Comparison of ENCODE assay signal across 20 cellular contexts in the genomic region with DNA sequence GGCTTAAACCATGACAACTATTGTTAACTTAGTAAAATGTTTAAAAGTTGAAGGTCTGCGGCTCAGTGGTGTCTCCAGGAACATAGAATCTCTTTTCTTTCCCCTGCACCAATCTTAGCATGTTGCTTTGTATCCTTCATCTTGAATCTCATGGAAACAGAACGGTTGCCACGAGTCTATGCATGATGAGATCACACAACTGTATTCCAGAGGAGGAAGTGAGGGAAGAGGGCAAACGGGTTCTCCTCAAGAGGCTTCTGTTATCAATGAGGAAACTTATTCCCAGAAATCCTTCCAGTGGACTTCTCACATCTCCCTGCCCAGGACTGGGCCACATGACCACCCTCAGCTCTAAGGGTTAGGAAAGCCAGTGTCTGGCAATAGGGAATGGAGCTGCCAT. TPM values are rescaled to one million over a fixed set of nuclear protein-coding genes. Genes with fewer than 3 reads are reported as not detected.
DNase-seq lines count a peak whose midpoint lies in the region; ATAC-seq, FAIRE-seq and TF ChIP-seq lines count a peak whose summit lies in the region.
"Had no signal": no experiment of that assay in that cellular context is flagged by ENCODE, and none has a peak within 500 bp of the region (broad histone marks: within the 10 kb centered on the region; RNA-seq: fewer than 3 reads in every experiment).

No MANE protein-coding gene starts in this region.

- no peaks in the 10 kb centered on the region; the same call in 2 of the 3 replicates for H3K9me3 Mint-ChIP-seq in GM23338
- peaks cover 6% of the 10 kb centered on the region for H3K9me3 Mint-ChIP-seq in activated CD8-positive, alpha-beta T cell treated with anti-CD3 and anti-CD28 coated beads for 36 hours
- H3K9me3 Mint-ChIP-seq: CD8-positive, alpha-beta T cell had no signal

- in situ Hi-C loops in K562 (cut with MboI), result no loop called here

- POLR2A ChIA-PET in K562 (lab: Yijun Ruan, JAX), result interaction anchor here (0.7 to 0.9 kb wide), 2 partner anchors 9 to 1264 kb away, joined by 4 read pairs; no protein-coding TSS in a partner anchor
- POLR2A ChIA-PET in activated CD8-positive, alpha-beta T cell treated with anti-CD3 and anti-CD28 coated beads for 36 hours (lab: Charles Lee), result interaction anchor here (0.5 kb wide), 1 partner anchor 590 kb away, joined by 3 read pairs; no protein-coding TSS in a partner anchor

- no peak overlapping the region for H2BK12ac ChIP-seq in mesenchymal stem cell (ENCODE audit: low read length in 2 of 2)

- H4K8ac ChIP-seq in mesenchymal stem cell (ENCODE audit: low read length), result no peak overlapping the region

- no peaks in the 10 kb centered on the region for H3K36me3 Mint-ChIP-seq in GM23338 (ENCODE audit: low read depth)
- peaks cover 5% of the 10 kb centered on the region for H3K36me3 Mint-ChIP-seq in activated CD8-positive, alpha-beta T cell treated with anti-CD3 and anti-CD28 coated beads for 36 hours (ENCODE audit: low read depth)

- H3K4me1 ChIP-seq in GM23338 (ENCODE audit: insufficient read depth) (peaks cover 35% of the 10 kb centered on the region), K562 (replicated peaks in 1 of 2; ENCODE audit: control insufficient read depth in 2 of 2, insufficient read depth in 2 of 2, low read length in 2 of 2) (peaks cover 0 to 4% of the 10 kb centered on the region in 2 experiments; a peak in 2 of 5 replicates), mesenchymal stem cell (ENCODE audit: control insufficient read depth, insufficient read depth, low read depth, low read length) (no peaks in the 10 kb centered on the region)

- H3K14ac ChIP-seq in mesenchymal stem cell (ENCODE audit: low read length in 2 of 2), result no peak overlapping the region

- no peak for TF ChIP-seq RAD21 in K562 (CRISPR knock-in tag; conservative IDR thresholded peaks at IDR 0.05 in 1 of 2, IDR thresholded peaks at IDR 0.05 in 1 of 2)
- no peak for TF ChIP-seq RAD21 in neural cell (conservative IDR thresholded peaks at IDR 0.05)

- no TSS peak for BruUV-seq in K562 (replicated peaks; lab: Mats Ljungman, UMichigan)

- no peaks in the 10 kb centered on the region for H3K36me3 ChIP-seq in GM23338 (ENCODE audit: insufficient read depth)
- H3K36me3 ChIP-seq in K562 (ENCODE audit: control insufficient read depth, insufficient read depth, low read length), result no peaks in the 10 kb centered on the region
- H3K36me3 ChIP-seq in neural cell (ENCODE audit: insufficient read depth, low read length), result no peaks in the 10 kb centered on the region
- H3K36me3 ChIP-seq in mesenchymal stem cell (ENCODE audit: control insufficient read depth in 1 of 2, insufficient read depth in 2 of 2, low read depth in 1 of 2, low read length in 2 of 2), result no peaks in the 10 kb centered on the region

- TF ChIP-seq EP300 in K562 (IDR thresholded peaks at IDR 0.05; ENCODE audit: low read length), result no peak
- no peak for TF ChIP-seq EP300 in neural cell (conservative IDR thresholded peaks at IDR 0.05; ENCODE audit: poor library complexity, severe bottlenecking)

- H4K91ac ChIP-seq in mesenchymal stem cell (ENCODE audit: low read length), result no peak overlapping the region

- H3K4me3 Mint-ChIP-seq in GM23338, result no peak overlapping the region
- H3K4me3 Mint-ChIP-seq in activated CD8-positive, alpha-beta T cell treated with anti-CD3 and anti-CD28 coated beads for 36 hours, result no peak overlapping the region
- H3K4me3 Mint-ChIP-seq: CD14-positive monocyte; CD8-positive, alpha-beta T cell had no signal

- H3K9ac ChIP-seq in K562 (ENCODE audit: insufficient read depth in 1 of 2, low read depth in 2 of 2, low read length in 2 of 2) (no peak overlapping the region), neural cell (ENCODE audit: low read length) (peak overlapping the region; percentile 54), mesenchymal stem cell (ENCODE audit: low read length) (no peak overlapping the region)
- H3K9ac ChIP-seq: GM23248 had no signal

- H3K27ac Mint-ChIP-seq in GM23338, result no peak overlapping the region
- no peak overlapping the region for H3K27ac Mint-ChIP-seq in activated CD8-positive, alpha-beta T cell treated with anti-CD3 and anti-CD28 coated beads for 36 hours
- H3K27ac Mint-ChIP-seq: CD8-positive, alpha-beta T cell; H9 had no signal

- no peak overlapping the region for H3K4ac ChIP-seq in mesenchymal stem cell (ENCODE audit: low read depth in 1 of 2, low read length in 2 of 2)

- peaks cover 34% of the 10 kb centered on the region for H3K4me1 Mint-ChIP-seq in GM23338
- peaks cover 36% of the 10 kb centered on the region for H3K4me1 Mint-ChIP-seq in activated CD8-positive, alpha-beta T cell treated with anti-CD3 and anti-CD28 coated beads for 36 hours (ENCODE audit: low read depth)

- H3K18ac ChIP-seq in mesenchymal stem cell (ENCODE audit: low read depth in 1 of 2, low read length in 2 of 2), result no peak overlapping the region

- H2AFZ ChIP-seq in GM23338 (no peak overlapping the region), K562 (ENCODE audit: low read depth, low read length) (peak overlapping the region; percentile 47), neural cell (ENCODE audit: low read depth, low read length) (no peak overlapping the region), mesenchymal stem cell (ENCODE audit: low read depth, low read length) (no peak overlapping the region)
- H2AFZ ChIP-seq: GM23248 had no signal

- no peak overlapping the region for H2BK120ac ChIP-seq in mesenchymal stem cell (ENCODE audit: low read depth, low read length)

- no peak for TF ChIP-seq POLR2A in K562 (conservative IDR thresholded peaks at IDR 0.05)

- no peak overlapping the region for H2BK5ac ChIP-seq in mesenchymal stem cell (ENCODE audit: low read depth, low read length, poor library complexity, severe bottlenecking)

- FAIRE-seq in K562 (lab: Jason Lieb, UNC), result no peak
- FAIRE-seq: D721Med, G401.6, GM12891 had no signal

- H3K9me3 ChIP-seq in K562 (replicated peaks; ENCODE audit: control insufficient read depth, insufficient read depth, low read depth, low read length), result no peaks in the 10 kb centered on the region
- no peaks in the 10 kb centered on the region for H3K9me3 ChIP-seq in neural cell (ENCODE audit: low read length)
- H3K9me3 ChIP-seq in mesenchymal stem cell (ENCODE audit: control insufficient read depth, low read length), result no peaks in the 10 kb centered on the region

- intact Hi-C loops in K562 (cut with micrococcal nuclease), result no loop called here
- intact Hi-C loops in activated CD8-positive, alpha-beta T cell treated with anti-CD3 and anti-CD28 coated beads for 36 hours (cut with micrococcal nuclease), result no loop called here

- no peaks in the 10 kb centered on the region for H3K9me1 ChIP-seq in K562 (ENCODE audit: control insufficient read depth, insufficient read depth, low read length)

- no peak for DNase-seq in GM23338 (ENCODE audit: low spot score)
- DNase-seq in K562 (ENCODE audit: extremely low read depth in 1 of 4, low spot score in 3 of 4), result no peak
- DNase-seq in foreskin melanocyte, result peak; percentile 84
- no peak for DNase-seq in mesenchymal stem cell
- DNase-seq in dedifferentiated amniotic fluid mesenchymal stem cell (ENCODE audit: extremely low spot score), result no peak
- no peak for DNase-seq in NCI-H82 (lab: John Stamatoyannopoulos, UW)
- no peak for DNase-seq in activated CD8-positive, alpha-beta T cell treated with anti-CD3 and anti-CD28 coated beads for 36 hours
- DNase-seq: CD8-positive, alpha-beta T cell; COR-L47; DMS153; DMS79 treated with DMSO at 0.1 percent for 48 hours; EL; GM23248; H9 had no signal

- peak overlapping the region; percentile 21; the same call in 1 of the 2 replicates for H3K4me3 ChIP-seq in GM23338
- no peak overlapping the region for H3K4me3 ChIP-seq in K562
- peak overlapping the region; percentile 57 for H3K4me3 ChIP-seq in neural cell (ENCODE audit: low read length)
- H3K4me3 ChIP-seq in mesenchymal stem cell (ENCODE audit: insufficient read depth in 1 of 2, low read depth in 1 of 2, low read length in 2 of 2), result no peak overlapping the region
- H3K4me3 ChIP-seq: GM23248 had no signal

- no peak overlapping the region for H3K27ac ChIP-seq in GM23338 (ENCODE audit: low read depth)
- H3K27ac ChIP-seq in K562 (ENCODE audit: extremely low read depth, low read depth, low read length), result no peak overlapping the region
- H3K27ac ChIP-seq in neural cell (ENCODE audit: low read length), result peak overlapping the region; percentile 73
- no peak overlapping the region for H3K27ac ChIP-seq in mesenchymal stem cell (ENCODE audit: low read length, poor library complexity, severe bottlenecking)
- H3K27ac ChIP-seq: 22Rv1, GM23248 had no signal

- TF ChIP-seq CTCF in GM23338 (conservative IDR thresholded peaks at IDR 0.05; ENCODE audit: low read depth in 2 of 2) (no peak), K562 (IDR thresholded peaks at IDR 0.05 in 2 of 3, conservative IDR thresholded peaks at IDR 0.05 in 1 of 3; ENCODE audit: insufficient read depth in 2 of 3, low read depth in 1 of 3, low read length in 3 of 3) (no peak), neural cell (IDR thresholded peaks at IDR 0.05; ENCODE audit: poor library complexity, severe bottlenecking) (no peak)
- no peak for TF ChIP-seq CTCF in activated CD8-positive, alpha-beta T cell treated with anti-CD3 and anti-CD28 coated beads for 36 hours (IDR thresholded peaks at IDR 0.05)

- H3K79me2 ChIP-seq in GM23338 (replicated peaks; ENCODE audit: insufficient read depth) (no peaks in the 10 kb centered on the region), K562 (ENCODE audit: control insufficient read depth, insufficient read depth, low read length) (no peaks in the 10 kb centered on the region), neural cell (replicated peaks; ENCODE audit: insufficient read depth, low read length) (peaks cover 24% of the 10 kb centered on the region)

- H3K9me2 ChIP-seq in GM23338 (ENCODE audit: insufficient read depth) (no peaks in the 10 kb centered on the region), neural cell (ENCODE audit: insufficient read depth, low read length) (no peaks in the 10 kb centered on the region)

- H4K20me1 ChIP-seq in GM23338 (replicated peaks; ENCODE audit: insufficient read depth) (peaks cover 4% of the 10 kb centered on the region; the same call in 1 of the 2 replicates), K562 (replicated peaks; ENCODE audit: control insufficient read depth, insufficient read depth, low read length) (0 out of 2 replicates have a peak, but pooled peaks cover 4% of the 10 kb centered on the region), neural cell (ENCODE audit: insufficient read depth) (no peaks in the 10 kb centered on the region)

- no peak overlapping the region for H2BK15ac ChIP-seq in mesenchymal stem cell (ENCODE audit: low read depth, poor library complexity, severe bottlenecking)

- H3K4me2 ChIP-seq in GM23338 (peak overlapping the region; percentile 3), K562 (ENCODE audit: insufficient read depth, low read length) (no peak overlapping the region), neural cell (ENCODE audit: low read length) (peak overlapping the region; percentile 66), mesenchymal stem cell (ENCODE audit: low read length, poor library complexity, severe bottlenecking) (no peak overlapping the region)

- WGBS in K562 (ENCODE audit: insufficient coverage, low coverage, missing lambda C conversion rate), result 4% methylated on average over 4 of the region's 4 CpGs
- WGBS in mesenchymal stem cell, result 60% methylated on average over 2 of the region's 4 CpGs

- H3K27me3 ChIP-seq in GM23338 (ENCODE audit: insufficient read depth) (peaks cover 85% of the 10 kb centered on the region), K562 (ENCODE audit: control insufficient read depth in 2 of 2, insufficient read depth in 2 of 2, low read length in 2 of 2) (peaks cover 3 to 4% of the 10 kb centered on the region in 2 experiments; a peak in 1 of 5 replicates), neural cell (ENCODE audit: insufficient read depth, low read depth, low read length) (no peaks in the 10 kb centered on the region), mesenchymal stem cell (ENCODE audit: control insufficient read depth in 1 of 2, insufficient read depth in 1 of 2, low read length in 2 of 2) (peaks cover 0 to 23% of the 10 kb centered on the region in 2 experiments)

- no peak overlapping the region for H2AK5ac ChIP-seq in mesenchymal stem cell (ENCODE audit: low read length, severe bottlenecking)

- no peak overlapping the region for H3K23ac ChIP-seq in mesenchymal stem cell (ENCODE audit: low read length in 2 of 2)

- H3F3A ChIP-seq in GM23338 (replicated peaks; ENCODE audit: low read depth) (peaks cover 11% of the 10 kb centered on the region; the same call in 1 of the 2 replicates), neural cell (ENCODE audit: insufficient read depth, low read length, poor library complexity, severe bottlenecking) (no peaks in the 10 kb centered on the region)

- CTCF ChIA-PET in K562 (lab: Yijun Ruan, JAX; ENCODE audit: low intra/inter-chr PET ratio), result no interaction called here
- CTCF ChIA-PET in activated CD8-positive, alpha-beta T cell treated with anti-CD3 and anti-CD28 coated beads for 36 hours (lab: Charles Lee), result interaction anchor here (0.9 to 1.8 kb wide), 3 partner anchors 11 to 23 kb away, joined by 3 to 4 read pairs (median 3); no protein-coding TSS in a partner anchor

- H3K79me1 ChIP-seq in mesenchymal stem cell (replicated peaks; ENCODE audit: low read length, poor library complexity, severe bottlenecking), result no peaks in the 10 kb centered on the region

- ATAC-seq in GM23338 (no peak), K562 (no peak)
- ATAC-seq in activated CD8-positive, alpha-beta T cell treated with anti-CD3 and anti-CD28 coated beads for 36 hours, result no peak
- ATAC-seq: CD8-positive, alpha-beta T cell had no signal

- peaks cover 64% of the 10 kb centered on the region for H3K27me3 Mint-ChIP-seq in GM23338 (ENCODE audit: insufficient read depth, low read depth, poor library complexity)
- H3K27me3 Mint-ChIP-seq in activated CD8-positive, alpha-beta T cell treated with anti-CD3 and anti-CD28 coated beads for 36 hours, result no peaks in the 10 kb centered on the region

RNA-seq across cellular contexts. Expression of gene PLXNC1, which starts 17.3 kb away (rescaled TPM):
- 2.4 and 6.5 TPM in 2 replicates for total RNA-seq in GM23338 (2014; rRNA removed; shearing (Covaris generic))
- polyA plus RNA-seq in GM23338 (2016; fragmentation: Nextera tagmentation; extraction: Ambion mirVana) (1.4 and 1.9 TPM in 2 replicates), K562 (2011; rRNA removed) (0.12 and 0.53 TPM in 2 replicates), K562 (2014; fragmentation: Illumina TruSeq; extraction: Trizol) (0.21 and 0.44 TPM in 2 replicates), K562 (2014; fragmentation: Nextera tagmentation; extraction: Ambion mirVana) (under 1 TPM; 0.28 to 0.55 TPM), K562 (2014; rRNA removed) (0.08 TPM in 2 replicates), neural cell (75.6 and 76.3 TPM in 2 replicates)
- total RNA-seq in K562 (2011; cell fraction: chromatin; rRNA removed; ENCODE audit: low replicate concordance), result 0.32 and 0.37 TPM in 2 replicates
- total RNA-seq in K562 (2011; cell fraction: nucleolus; rRNA removed), result under 0.01 TPM in 1 of 2 replicates, not detected in the other
- total RNA-seq in K562 (2011; cell fraction: nucleoplasm; rRNA removed), result 0.23 and 0.29 TPM in 2 replicates
- total RNA-seq in K562 (2014; rRNA removed) (0.14 and 0.16 TPM in 2 replicates), K562 (2014; rRNA removed; fragmentation: Illumina TruSeq; extraction: Trizol) (0.18 and 0.45 TPM in 2 replicates), K562 (2015; rRNA removed; fragmentation: Illumina TruSeq; extraction: Trizol) (0.30 and 0.87 TPM in 2 replicates), K562 (2021) (0.33 and 0.42 TPM in 2 replicates)
- polyA plus RNA-seq in K562 (2011; cell fraction: cytosol; rRNA removed), result 0.01 and 0.25 TPM in 2 replicates
- 0.14 and 0.77 TPM in 2 replicates for polyA plus RNA-seq in K562 (2011; cell fraction: nucleus; rRNA removed)
- polyA plus RNA-seq in K562 (2012), result 0.59 and 1.0 TPM in 2 replicates
- polyA minus RNA-seq in K562 (2011; rRNA and poly(A)+ RNA removed), result 0.12 and 1.7 TPM in 2 replicates
- polyA minus RNA-seq in K562 (2011; cell fraction: cytosol; rRNA and poly(A)+ RNA removed), result 0.76 TPM in 1 of 2 replicates, not detected in the other
- polyA minus RNA-seq in K562 (2011; cell fraction: nucleus; rRNA and poly(A)+ RNA removed), result under 0.01 and 1.2 TPM in 2 replicates
- polyA minus RNA-seq in neural cell, result 206 and 223 TPM in 2 replicates
- polyA plus RNA-seq in mesenchymal stem cell (2013, experiment 1 of 2), result 2.2 TPM
- 2.3 TPM for polyA plus RNA-seq in mesenchymal stem cell (2013, experiment 2 of 2)
- 1 to 10 TPM; 8.8 to 9.5 TPM for total RNA-seq in activated CD8-positive, alpha-beta T cell treated with anti-CD3 and anti-CD28 coated beads for 36 hours

Comparison
In these comparisons a context has a peak if more than half of its experiments do, and no peak if none do; other contexts are left out.
1. H3K4me2 ChIP-seq: peak in GM23338 (single experiment) and neural cell (single experiment); none in K562 (single experiment) and mesenchymal stem cell (single experiment).
2. H3K4me3 ChIP-seq: peak in GM23338 (single experiment) and neural cell (single experiment); none in K562 (single experiment) and mesenchymal stem cell (0 of 2).